Comparison of ENCODE assay signal across 8 cellular contexts in genomic region chr21:42233067-42233981, GRCh38. TPM values are rescaled to one million over a fixed set of nuclear protein-coding genes. Genes with fewer than 3 reads are reported as not detected.
DNase-seq lines count a peak whose midpoint lies in the region; ATAC-seq and TF ChIP-seq lines count a peak whose summit lies in the region.

No MANE protein-coding gene starts in this region.

- H3K27ac ChIP-seq in CD4-positive, alpha-beta memory T cell (ENCODE audit: low read depth, low read length): peak overlapping the region; percentile 96
- H3K27ac ChIP-seq in WERI-Rb-1: no peak overlapping the region
- peak overlapping the region; percentile 58 to 61 for H3K27ac ChIP-seq in liver (ENCODE audit: low read depth in 1 of 2, low read length in 2 of 2)

- no peak for TF ChIP-seq RAD21 in liver (IDR thresholded peaks at IDR 0.05)

- peak overlapping the region; percentile 66 to 85 (median 78) for H3K4me3 Mint-ChIP-seq in CD4-positive, alpha-beta memory T cell
- peak overlapping the region; percentile 75 to 93 (median 92) for H3K4me3 Mint-ChIP-seq in IgD-negative memory B cell

- H3K9me3 Mint-ChIP-seq in CD4-positive, alpha-beta memory T cell: no peaks in the 10 kb centered on the region
- no peaks in the 10 kb centered on the region for H3K9me3 Mint-ChIP-seq in IgD-negative memory B cell

- H3K27ac Mint-ChIP-seq in CD4-positive, alpha-beta memory T cell: peak overlapping the region; percentile 93 to 99 (median 97)
- peak overlapping the region; percentile 97 to 100 (median 99) for H3K27ac Mint-ChIP-seq in IgD-negative memory B cell

- CTCF ChIA-PET in CD4-positive, alpha-beta memory T cell (lab: Charles Lee; ENCODE audit: partially characterized antibody): interaction anchor here (0.6 to 2.8 kb wide), 12 partner anchors 9 to 88 kb away, joined by 3 to 19 read pairs (median 5); partner anchors contain the start of gene ABCG1

- H3K9ac ChIP-seq in liver (ENCODE audit: low read depth in 1 of 2, low read length in 2 of 2): peak overlapping the region in 1 of 2 donors; percentile 45

- ATAC-seq in GM19467 (IDR thresholded peaks at IDR 0.05; ENCODE audit: unreplicated experiment): peak; percentile 36

- 18% methylated on average over 14 of the region's 14 CpGs for WGBS in liver

- peaks cover 61 to 99% (median 89%) of the 10 kb centered on the region in 4 donors for H3K4me1 Mint-ChIP-seq in CD4-positive, alpha-beta memory T cell
- H3K4me1 Mint-ChIP-seq in IgD-negative memory B cell: peaks cover 55 to 67% (median 62%) of the 10 kb centered on the region in 3 donors

- H3K36me3 Mint-ChIP-seq in CD4-positive, alpha-beta memory T cell: peaks cover 0 to 4% of the 10 kb centered on the region in 2 donors
- H3K36me3 Mint-ChIP-seq in IgD-negative memory B cell: peaks cover 1% of the 10 kb centered on the region

- peaks cover 96% of the 10 kb centered on the region for H3K4me1 ChIP-seq in CD4-positive, alpha-beta memory T cell (ENCODE audit: insufficient read depth, low read length)
- peaks cover 18 to 39% (median 29%) of the 10 kb centered on the region in 4 donors for H3K4me1 ChIP-seq in liver (ENCODE audit: control insufficient read depth in 4 of 4, insufficient read depth in 4 of 4, low read length in 3 of 4)

- TF ChIP-seq CTCF in WERI-Rb-1 (IDR thresholded peaks at IDR 0.05; ENCODE audit: low read depth, low read length) (0 out of 2 replicates have a peak, but pooled peaks have one; percentile 14), cardiac fibroblast (IDR thresholded peaks at IDR 0.05; ENCODE audit: low read depth, low read length) (peak; percentile 24), liver (IDR thresholded peaks at IDR 0.05; ENCODE audit: low read depth, low read length, missing input control) (peak; percentile 14)

- intact Hi-C loops in CD4-positive, alpha-beta memory T cell (cut with micrococcal nuclease): loop anchor here (10.0 kb wide), 1 partner anchor 171 kb away; the partner anchor contains the start of gene UBASH3A

- no peaks in the 10 kb centered on the region for H3K9me3 ChIP-seq in CD4-positive, alpha-beta memory T cell (ENCODE audit: control insufficient read depth in 1 of 2, low read length in 2 of 2)
- H3K9me3 ChIP-seq in WERI-Rb-1 (ENCODE audit: severe bottlenecking) (no peaks in the 10 kb centered on the region), liver (ENCODE audit: control insufficient read depth in 4 of 4, low read length in 3 of 4) (no peaks in the 10 kb centered on the region)

- H3K27me3 ChIP-seq in CD4-positive, alpha-beta memory T cell (ENCODE audit: insufficient read depth, low read length): no peaks in the 10 kb centered on the region
- H3K27me3 ChIP-seq in WERI-Rb-1 (ENCODE audit: insufficient read depth, low read depth, severe bottlenecking): no peaks in the 10 kb centered on the region
- H3K27me3 ChIP-seq in liver (ENCODE audit: control insufficient read depth in 4 of 4, insufficient read depth in 4 of 4, low read length in 3 of 4): no peaks in the 10 kb centered on the region

- H3K4me3 ChIP-seq in CD4-positive, alpha-beta memory T cell (ENCODE audit: low read length in 2 of 2): no peak overlapping the region
- no peak overlapping the region for H3K4me3 ChIP-seq in WERI-Rb-1 (ENCODE audit: low read depth, low read length)
- H3K4me3 ChIP-seq in cardiac fibroblast (replicated peaks in 1 of 2; ENCODE audit: low read depth in 2 of 2, low read length in 2 of 2): no peak overlapping the region
- H3K4me3 ChIP-seq in liver (ENCODE audit: low read depth in 1 of 3, low read length in 3 of 3): no peak overlapping the region

- peak; percentile 82 to 98 (median 86) for DNase-seq in CD4-positive, alpha-beta memory T cell
- DNase-seq in WERI-Rb-1 (no peak), cardiac fibroblast (ENCODE audit: low read depth in 2 of 2) (peak; percentile 58 to 77), COR-L47 (lab: John Stamatoyannopoulos, UW) (no peak)
- peak; percentile 54 to 79 (median 55) for DNase-seq in stimulated activated CD4-positive, alpha-beta T cell treated with anti-CD3 and anti-CD28 coated beads, TNF-alpha, amount 100 ng/mL, for 24 hours (ENCODE audit: low read depth in 3 of 3)

- H3K27me3 Mint-ChIP-seq in CD4-positive, alpha-beta memory T cell: no peaks in the 10 kb centered on the region
- no peaks in the 10 kb centered on the region for H3K27me3 Mint-ChIP-seq in IgD-negative memory B cell

- POLR2A ChIA-PET in CD4-positive, alpha-beta memory T cell (lab: Charles Lee; ENCODE audit: partially characterized antibody): interaction anchor here (0.6 to 7.3 kb wide), 10 partner anchors 9 to 190 kb away, joined by 3 to 80 read pairs (median 4); partner anchors contain the start of gene ABCG1

- H3K36me3 ChIP-seq in CD4-positive, alpha-beta memory T cell (ENCODE audit: insufficient read depth, low read length): no peaks in the 10 kb centered on the region
- no peaks in the 10 kb centered on the region for H3K36me3 ChIP-seq in WERI-Rb-1
- no peaks in the 10 kb centered on the region for H3K36me3 ChIP-seq in liver (ENCODE audit: control insufficient read depth in 4 of 4, insufficient read depth in 3 of 4, low read depth in 1 of 4, low read length in 3 of 4)

TF ChIP-seq in liver, 16 proteins besides CTCF, POLR2A, EP300 and RAD21:
- TF ChIP-seq REST (IDR thresholded peaks at IDR 0.05): no peak
- TF ChIP-seq SP1 (IDR thresholded peaks at IDR 0.05): peak; percentile 36
- TF ChIP-seq JUND (IDR thresholded peaks at IDR 0.05): no peak
- TF ChIP-seq NR2F2 (IDR thresholded peaks at IDR 0.05): peak; percentile 77
- TF ChIP-seq ATF3 (IDR thresholded peaks at IDR 0.05): no peak
- TF ChIP-seq RXRA (IDR thresholded peaks at IDR 0.05): peak; percentile 45 to 54
TF ChIP-seq in liver: peak in this region for 3.

RNA-seq across cellular contexts. Expression of gene ABCG1, which starts 14.4 kb away (rescaled TPM):
- 1 to 10 TPM; 1.5 to 2.0 TPM for total RNA-seq in CD4-positive, alpha-beta memory T cell
- polyA plus RNA-seq in CD4-positive, alpha-beta memory T cell: 10 to 100 TPM; 17.0 to 19.6 TPM
- 11.6 TPM for polyA plus RNA-seq in IgD-negative memory B cell
- total RNA-seq in liver: 1 to 10 TPM; 7.1 to 9.7 TPM
- 1 to 10 TPM; 1.6 to 3.5 TPM for polyA plus RNA-seq in liver

Comparison
In these comparisons a context has a peak if more than half of its experiments do, and no peak if none do; other contexts are left out.
1. DNase-seq: peak in CD4-positive, alpha-beta memory T cell (5 of 5), cardiac fibroblast (2 of 2) and stimulated activated CD4-positive, alpha-beta T cell treated with anti-CD3 and anti-CD28 coated beads, TNF-alpha, amount 100 ng/mL, for 24 hours (3 of 3); none in WERI-Rb-1 (single experiment) and COR-L47 (single experiment).
2. Peak in every context shown above with its lines, with median percentiles within 50 percentile points of each other: CTCF ChIP-seq.